In the genomic region with DNA sequence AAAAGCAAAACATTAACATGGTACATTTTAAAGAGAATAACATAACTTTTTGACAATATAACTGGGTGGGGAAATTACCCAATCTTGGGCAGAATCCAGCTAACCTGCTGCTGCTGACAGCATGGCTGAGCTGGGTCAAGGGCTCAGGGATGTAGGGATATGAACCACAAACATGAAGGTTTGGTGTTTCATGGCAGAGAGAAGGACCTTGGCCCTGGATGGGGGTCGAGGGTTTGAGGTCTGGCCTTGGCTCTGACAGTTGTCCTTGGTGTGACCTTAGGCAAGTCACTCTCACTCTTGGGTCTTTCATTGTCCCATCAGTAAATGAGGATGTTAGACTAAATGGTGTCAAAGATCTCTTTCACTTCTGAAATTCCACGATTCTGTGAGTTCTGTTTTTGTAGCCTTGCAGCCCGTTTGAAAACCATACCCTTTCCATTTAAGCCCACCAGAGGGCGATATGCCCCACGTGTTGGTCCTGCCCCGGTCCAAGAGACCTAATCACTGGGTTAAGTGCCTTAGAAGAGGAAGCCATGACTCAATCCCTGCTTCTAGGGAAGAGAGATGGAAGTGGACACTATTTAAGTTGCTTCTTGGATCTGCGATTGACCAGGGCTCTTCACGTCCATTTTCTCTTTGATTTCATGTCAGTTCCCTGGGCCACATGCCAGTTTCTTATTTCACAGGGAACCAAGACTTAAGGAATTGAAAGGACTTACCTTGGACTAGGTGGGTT, we compare ENCODE assay signal across 1 cellular context.
A peak's percentile ranks its signal among the peaks of the same experiment; 100 is the strongest.
TF ChIP-seq lines count a peak whose summit lies in the region.

No MANE protein-coding gene starts in this region.

TF ChIP-seq in IMR-90, 13 proteins besides CTCF, POLR2A, EP300 and RAD21:
- TF ChIP-seq FOS (IDR thresholded peaks at IDR 0.05; ENCODE audit: low read depth, low read length) (peak; percentile 33; the same call in 1 of the 2 replicates), RFX5 (IDR thresholded peaks at IDR 0.05; ENCODE audit: low read depth, low read length) (no peak), SMC3 (IDR thresholded peaks at IDR 0.05; ENCODE audit: low read depth, low read length) (peak; percentile 100), CEBPB (IDR thresholded peaks at IDR 0.05; ENCODE audit: low read depth, low read length) (no peak), MXI1 (IDR thresholded peaks at IDR 0.05; ENCODE audit: borderline replicate concordance, low read depth, low read length) (no peak)
- TF ChIP-seq, protein P1, sequence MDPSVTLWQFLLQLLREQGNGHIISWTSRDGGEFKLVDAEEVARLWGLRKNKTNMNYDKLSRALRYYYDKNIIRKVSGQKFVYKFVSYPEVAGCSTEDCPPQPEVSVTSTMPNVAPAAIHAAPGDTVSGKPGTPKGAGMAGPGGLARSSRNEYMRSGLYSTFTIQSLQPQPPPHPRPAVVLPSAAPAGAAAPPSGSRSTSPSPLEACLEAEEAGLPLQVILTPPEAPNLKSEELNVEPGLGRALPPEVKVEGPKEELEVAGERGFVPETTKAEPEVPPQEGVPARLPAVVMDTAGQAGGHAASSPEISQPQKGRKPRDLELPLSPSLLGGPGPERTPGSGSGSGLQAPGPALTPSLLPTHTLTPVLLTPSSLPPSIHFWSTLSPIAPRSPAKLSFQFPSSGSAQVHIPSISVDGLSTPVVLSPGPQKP (IDR thresholded peaks at IDR 0.05; ENCODE audit: borderline replicate concordance, low read depth, low read length) = no peak
- TF ChIP-seq, protein P2, sequence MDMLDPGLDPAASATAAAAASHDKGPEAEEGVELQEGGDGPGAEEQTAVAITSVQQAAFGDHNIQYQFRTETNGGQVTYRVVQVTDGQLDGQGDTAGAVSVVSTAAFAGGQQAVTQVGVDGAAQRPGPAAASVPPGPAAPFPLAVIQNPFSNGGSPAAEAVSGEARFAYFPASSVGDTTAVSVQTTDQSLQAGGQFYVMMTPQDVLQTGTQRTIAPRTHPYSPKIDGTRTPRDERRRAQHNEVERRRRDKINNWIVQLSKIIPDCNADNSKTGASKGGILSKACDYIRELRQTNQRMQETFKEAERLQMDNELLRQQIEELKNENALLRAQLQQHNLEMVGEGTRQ (IDR thresholded peaks at IDR 0.05; ENCODE audit: low read depth, low read length) = peak; percentile 34; the same call in 1 of the 2 replicates
